ENCODE assay signal across 12 cellular contexts in the genomic region with DNA sequence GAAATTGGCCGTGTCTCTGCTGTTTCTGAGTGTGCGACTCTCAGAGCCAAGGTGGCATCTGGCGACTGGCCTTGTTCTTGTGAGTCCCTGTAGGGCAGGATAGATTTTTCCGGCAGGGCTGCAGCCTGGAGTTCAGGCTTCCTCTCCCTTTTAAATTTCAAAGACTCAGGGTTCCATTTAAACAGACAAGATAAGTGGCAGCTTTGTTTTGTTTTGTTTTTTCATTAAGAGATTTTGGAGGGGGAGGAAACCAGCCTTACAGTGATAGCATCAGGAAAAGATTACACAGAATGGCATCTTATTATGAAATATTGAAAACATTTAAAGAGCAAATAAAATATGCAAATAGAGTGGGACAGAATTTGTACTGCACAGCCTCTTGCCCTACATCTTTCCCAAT.
DNase-seq lines count a peak whose midpoint lies in the region; ATAC-seq lines count a peak whose summit lies in the region.
"Had no signal": no experiment of that assay in that cellular context is flagged by ENCODE, and none has a peak within 500 bp of the region (broad histone marks: within the 10 kb centered on the region; RNA-seq: fewer than 3 reads in every experiment).

No MANE protein-coding gene starts in this region.

- peaks cover 4% of the 10 kb centered on the region for H3K9me3 Mint-ChIP-seq in activated T-cell treated with anti-CD3 and anti-CD28 coated beads, Interleukin-2, amount 50 U/mL, for 24 hours
- peaks cover 10 to 15% of the 10 kb centered on the region in 2 donors for H3K9me3 Mint-ChIP-seq in stimulated activated naive CD8-positive, alpha-beta T cell treated with anti-CD3 and anti-CD28 coated beads, Interleukin-15, amount 100 ng/mL, for 72 hours

- no peak overlapping the region for H3K4me3 Mint-ChIP-seq in activated T-cell treated with anti-CD3 and anti-CD28 coated beads, Interleukin-2, amount 50 U/mL, for 24 hours
- peak overlapping the region; percentile 38 to 52 for H3K4me3 Mint-ChIP-seq in stimulated activated naive CD8-positive, alpha-beta T cell treated with anti-CD3 and anti-CD28 coated beads, Interleukin-15, amount 100 ng/mL, for 72 hours
- H3K4me3 Mint-ChIP-seq in T-helper 17 cell = no peak overlapping the region

- no peak for ATAC-seq in stimulated activated naive CD8-positive, alpha-beta T cell treated with anti-CD3 and anti-CD28 coated beads, Interleukin-15, amount 100 ng/mL, for 72 hours
- ATAC-seq in T-helper 17 cell = no peak

- H3K9me3 ChIP-seq in T-helper 17 cell (ENCODE audit: control insufficient read depth, low read length, poor library complexity, severe bottlenecking) = no peaks in the 10 kb centered on the region
- H3K9me3 ChIP-seq: stomach had no signal

- H3K36me3 Mint-ChIP-seq in activated T-cell treated with anti-CD3 and anti-CD28 coated beads, Interleukin-2, amount 50 U/mL, for 24 hours (ENCODE audit: low read depth) = peaks cover 10% of the 10 kb centered on the region
- no peaks in the 10 kb centered on the region for H3K36me3 Mint-ChIP-seq in T-helper 17 cell (ENCODE audit: low read depth)

- H3K27me3 Mint-ChIP-seq in activated T-cell treated with anti-CD3 and anti-CD28 coated beads, Interleukin-2, amount 50 U/mL, for 24 hours = no peaks in the 10 kb centered on the region
- no peaks in the 10 kb centered on the region for H3K27me3 Mint-ChIP-seq in stimulated activated naive CD8-positive, alpha-beta T cell treated with anti-CD3 and anti-CD28 coated beads, Interleukin-15, amount 100 ng/mL, for 72 hours
- no peaks in the 10 kb centered on the region for H3K27me3 Mint-ChIP-seq in T-helper 17 cell

- H3K27ac Mint-ChIP-seq in activated T-cell treated with anti-CD3 and anti-CD28 coated beads, Interleukin-2, amount 50 U/mL, for 24 hours = peak overlapping the region; percentile 55
- H3K27ac Mint-ChIP-seq in stimulated activated naive CD8-positive, alpha-beta T cell treated with anti-CD3 and anti-CD28 coated beads, Interleukin-15, amount 100 ng/mL, for 72 hours = peak overlapping the region; percentile 31 to 77
- no peak overlapping the region for H3K27ac Mint-ChIP-seq in T-helper 17 cell

- no peak for DNase-seq in activated T-cell treated with anti-CD3 and anti-CD28 coated beads, Interleukin-2, amount 50 U/mL, for 24 hours
- DNase-seq in activated T-cell treated with anti-CD3 and anti-CD28 coated beads for 4 hours (no peak), NCI-H69 (lab: John Stamatoyannopoulos, UW) (peak; percentile 27), cerebellum (ENCODE audit: low spot score) (peak; percentile 80), T-helper 17 cell (no peak), Ammon's horn (ENCODE audit: low spot score) (no peak), OCI-M2 (lab: John Stamatoyannopoulos, UW; ENCODE audit: unreplicated experiment) (no peak)
- no peak for DNase-seq in stimulated activated naive CD8-positive, alpha-beta T cell treated with anti-CD3 and anti-CD28 coated beads, Interleukin-15, amount 100 ng/mL, for 72 hours
- DNase-seq: activated gamma-delta T cell, KBM-7, NCI-H526, stomach had no signal

- H3K4me1 Mint-ChIP-seq in activated T-cell treated with anti-CD3 and anti-CD28 coated beads, Interleukin-2, amount 50 U/mL, for 24 hours (ENCODE audit: low read depth) = peaks cover 57% of the 10 kb centered on the region
- H3K4me1 Mint-ChIP-seq in stimulated activated naive CD8-positive, alpha-beta T cell treated with anti-CD3 and anti-CD28 coated beads, Interleukin-15, amount 100 ng/mL, for 72 hours = peaks cover 61% of the 10 kb centered on the region
- H3K4me1 Mint-ChIP-seq in T-helper 17 cell = peaks cover 21% of the 10 kb centered on the region

Comparison
In these comparisons a context has a peak if more than half of its experiments do, and no peak if none do; other contexts are left out.
1. DNase-seq: peak in NCI-H69 (single experiment) and cerebellum (single experiment); none in activated T-cell treated with anti-CD3 and anti-CD28 coated beads, Interleukin-2, amount 50 U/mL, for 24 hours (single experiment), activated T-cell treated with anti-CD3 and anti-CD28 coated beads for 4 hours (single experiment), stimulated activated naive CD8-positive, alpha-beta T cell treated with anti-CD3 and anti-CD28 coated beads, Interleukin-15, amount 100 ng/mL, for 72 hours (0 of 2), T-helper 17 cell (0 of 3), Ammon's horn (single experiment) and OCI-M2 (single experiment).
2. H3K4me3 Mint-ChIP-seq: peak in stimulated activated naive CD8-positive, alpha-beta T cell treated with anti-CD3 and anti-CD28 coated beads, Interleukin-15, amount 100 ng/mL, for 72 hours (2 of 2); none in activated T-cell treated with anti-CD3 and anti-CD28 coated beads, Interleukin-2, amount 50 U/mL, for 24 hours (single experiment) and T-helper 17 cell (single experiment).